In the genomic region with DNA sequence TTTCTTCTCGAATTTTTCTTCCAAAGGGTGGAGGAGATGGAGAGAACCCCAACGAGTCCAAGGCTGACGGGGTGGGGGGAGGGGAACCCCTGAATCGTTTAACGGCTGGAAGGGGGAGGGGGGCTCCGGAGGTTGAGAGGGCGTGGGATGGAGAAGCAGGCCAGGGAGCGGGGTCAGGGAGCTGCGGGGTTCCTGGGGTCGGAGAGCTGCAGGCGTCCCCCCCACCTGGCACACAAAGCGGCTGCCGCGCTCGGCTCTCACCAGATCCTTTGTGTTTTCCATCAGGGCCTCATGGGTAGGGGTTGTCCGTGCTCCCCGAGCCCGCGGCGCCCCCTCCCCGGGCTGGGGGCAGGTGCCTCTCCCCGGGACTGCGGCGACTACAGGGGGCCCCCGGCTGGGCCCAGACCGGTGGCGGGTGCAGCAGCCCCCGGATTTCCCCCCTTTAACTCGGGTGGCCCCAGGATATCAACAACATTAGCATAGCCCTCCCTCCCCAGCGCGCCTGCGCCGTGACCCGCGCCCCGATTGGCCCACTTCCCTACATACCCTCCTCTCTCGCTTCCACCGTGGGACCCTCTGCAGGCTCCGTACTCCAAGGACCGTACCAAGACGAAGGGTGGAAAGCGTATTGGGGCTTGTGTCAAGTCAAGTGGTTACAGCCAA, we compare ENCODE assay signal across 8 cellular contexts. TPM values are rescaled to one million over a fixed set of nuclear protein-coding genes. Genes with fewer than 3 reads are reported as not detected.
DNase-seq lines count a peak whose midpoint lies in the region; ATAC-seq lines count a peak whose summit lies in the region.

MBTD1 (minus strand) TSS at position 476 of the 663 bp plus-strand sequence. CDS start 34,888 bp downstream, outside the sequence.

- H3K36me3 ChIP-seq in CD4-positive, alpha-beta memory T cell (ENCODE audit: insufficient read depth, low read length), result peaks cover 10% of the 10 kb centered on the region

- peaks cover 76% of the 10 kb centered on the region for H3K4me1 ChIP-seq in CD4-positive, alpha-beta memory T cell (ENCODE audit: insufficient read depth, low read length)

- no peaks in the 10 kb centered on the region for H3K27me3 ChIP-seq in CD4-positive, alpha-beta memory T cell (ENCODE audit: insufficient read depth, low read length)

- H3K36me3 Mint-ChIP-seq in CD4-positive, alpha-beta memory T cell, result peaks cover 12 to 49% of the 10 kb centered on the region in 2 donors
- H3K36me3 Mint-ChIP-seq in effector memory CD8-positive, alpha-beta T cell (ENCODE audit: insufficient read depth), result peaks cover 54% of the 10 kb centered on the region
- H3K36me3 Mint-ChIP-seq in memory B cell, result peaks cover 4% of the 10 kb centered on the region

- peak; percentile 74 for ATAC-seq in GM19468 (IDR thresholded peaks at IDR 0.05; ENCODE audit: extremely low read depth, unreplicated experiment)
- peak; percentile 82 for ATAC-seq in effector memory CD8-positive, alpha-beta T cell (replicated peaks)
- peak; percentile 80 for ATAC-seq in memory B cell (ENCODE audit: low read depth)

- peak in 4 of 5 donors; percentile 96 to 97 (median 97) for DNase-seq in CD4-positive, alpha-beta memory T cell
- DNase-seq in HT-29 (ENCODE audit: low spot score) (peak; percentile 95), NOMO-1 (lab: John Stamatoyannopoulos, UW; ENCODE audit: unreplicated experiment in 2 of 2) (peak; percentile 93 to 97), memory B cell (ENCODE audit: low spot score in 2 of 2) (peak; percentile 89 to 92)
- peak; percentile 72 to 91 (median 84) for DNase-seq in activated CD8-positive, alpha-beta memory T cell treated with anti-CD3 and anti-CD28 coated beads for 48 hours (ENCODE audit: low read depth in 2 of 3, low spot score in 2 of 3)
- DNase-seq in effector memory CD8-positive, alpha-beta T cell, result peak in 2 of 3 experiments; percentile 93 to 95
- DNase-seq in stimulated activated CD8-positive, alpha-beta memory T cell treated with anti-CD3 and anti-CD28 coated beads, Interleukin-12 subunit alpha, Interleukin-12 subunit beta, amount 100 ng/mL, for 1 hour (ENCODE audit: low read depth), result peak; percentile 94

- H3K9me3 Mint-ChIP-seq in CD4-positive, alpha-beta memory T cell, result no peaks in the 10 kb centered on the region
- no peaks in the 10 kb centered on the region for H3K9me3 Mint-ChIP-seq in effector memory CD8-positive, alpha-beta T cell
- H3K9me3 Mint-ChIP-seq in memory B cell, result no peaks in the 10 kb centered on the region

- H3K27ac Mint-ChIP-seq in CD4-positive, alpha-beta memory T cell, result peak within 1 kb of the TSS; percentile 96 to 99 (median 99)
- peak within 1 kb of the TSS; percentile 96 to 98 for H3K27ac Mint-ChIP-seq in effector memory CD8-positive, alpha-beta T cell
- H3K27ac Mint-ChIP-seq in memory B cell, result peak within 1 kb of the TSS; percentile 98

- CTCF ChIA-PET in CD4-positive, alpha-beta memory T cell (lab: Charles Lee; ENCODE audit: partially characterized antibody), result interaction anchor here (1.3 kb wide), 1 partner anchor 106 kb away, joined by 3 read pairs; the partner anchor contains the start of gene NME1

- peak within 1 kb of the TSS; percentile 97 for H3K27ac ChIP-seq in CD4-positive, alpha-beta memory T cell (ENCODE audit: low read depth, low read length)

- peaks cover 42 to 86% (median 60%) of the 10 kb centered on the region in 4 donors for H3K4me1 Mint-ChIP-seq in CD4-positive, alpha-beta memory T cell
- H3K4me1 Mint-ChIP-seq in effector memory CD8-positive, alpha-beta T cell (ENCODE audit: low read depth in 2 of 2), result peaks cover 30 to 59% of the 10 kb centered on the region in 2 donors
- H3K4me1 Mint-ChIP-seq in memory B cell, result peaks cover 33% of the 10 kb centered on the region

- peak within 1 kb of the TSS; percentile 74 to 85 for H3K4me3 ChIP-seq in CD4-positive, alpha-beta memory T cell (ENCODE audit: low read length in 2 of 2)

- POLR2A ChIA-PET in CD4-positive, alpha-beta memory T cell (lab: Charles Lee; ENCODE audit: partially characterized antibody), result interaction anchor here (1.0 to 2.3 kb wide), 4 partner anchors 9 to 106 kb away, joined by 3 to 12 read pairs (median 6); partner anchors contain the start of genes NME1 and NME2

- no peaks in the 10 kb centered on the region for H3K27me3 Mint-ChIP-seq in CD4-positive, alpha-beta memory T cell
- H3K27me3 Mint-ChIP-seq in effector memory CD8-positive, alpha-beta T cell, result no peaks in the 10 kb centered on the region
- no peaks in the 10 kb centered on the region for H3K27me3 Mint-ChIP-seq in memory B cell

- H3K4me3 Mint-ChIP-seq in CD4-positive, alpha-beta memory T cell, result peak within 1 kb of the TSS; percentile 91 to 98 (median 96)
- peak within 1 kb of the TSS; percentile 82 to 88 for H3K4me3 Mint-ChIP-seq in effector memory CD8-positive, alpha-beta T cell
- peak within 1 kb of the TSS; percentile 94 for H3K4me3 Mint-ChIP-seq in memory B cell

- no peaks in the 10 kb centered on the region for H3K9me3 ChIP-seq in CD4-positive, alpha-beta memory T cell (ENCODE audit: control insufficient read depth in 1 of 2, low read length in 2 of 2)

- intact Hi-C loops in CD4-positive, alpha-beta memory T cell (cut with micrococcal nuclease), result loop anchor here (1.0 to 5.0 kb wide), 6 partner anchors 93 to 477 kb away; partner anchors contain the start of genes NME1, NME2 and TOB1

RNA-seq across cellular contexts. Expression of gene MBTD1, which starts in this region (rescaled TPM):
- 10 to 100 TPM; 29.3 to 30.0 TPM for total RNA-seq in CD4-positive, alpha-beta memory T cell
- 1 to 10 TPM; 3.6 to 5.5 TPM for polyA plus RNA-seq in CD4-positive, alpha-beta memory T cell
- 5.9 and 8.3 TPM in 2 replicates for total RNA-seq in HT-29 (2014; rRNA removed; shearing (Covaris generic))

Comparison
In these comparisons a context has a peak if more than half of its experiments do, and no peak if none do; other contexts are left out.
1. Peak in every context shown above with its lines: DNase-seq, ATAC-seq, H3K4me3 ChIP-seq and H3K27ac ChIP-seq.